14 cellular contexts compared by ENCODE assay signal in genomic region chr6:139965393-139965792, GRCh38.
DNase-seq lines count a peak whose midpoint lies in the region; ATAC-seq and TF ChIP-seq lines count a peak whose summit lies in the region.
"Had no signal": no experiment of that assay in that cellular context is flagged by ENCODE, and none has a peak within 500 bp of the region (broad histone marks: within the 10 kb centered on the region; RNA-seq: fewer than 3 reads in every experiment).

No MANE protein-coding gene starts in this region.

- no peak overlapping the region for H3K14ac ChIP-seq in mesenchymal stem cell (ENCODE audit: low read length in 2 of 2)

- TF ChIP-seq CTCF in GM23338 (conservative IDR thresholded peaks at IDR 0.05; ENCODE audit: low read depth in 2 of 2) (no peak), GM10248 (IDR thresholded peaks at IDR 0.05; ENCODE audit: control extremely low read depth, extremely low read depth, low read depth, missing control alignments) (no peak), RWPE1 (conservative IDR thresholded peaks at IDR 0.05; ENCODE audit: low read depth) (no peak), PC-3 (conservative IDR thresholded peaks at IDR 0.05; ENCODE audit: low read depth, low read length) (no peak)

- no peak overlapping the region for H3K4me3 Mint-ChIP-seq in GM23338
- H3K4me3 Mint-ChIP-seq: activated naive CD8-positive, alpha-beta T cell; H9; natural killer cell treated with Interleukin-12 subunit alpha and Interleukin-12 subunit beta and Interleukin-15 and Interleukin-18, amount 100 ng/mL, for 72 hours had no signal

- no peak overlapping the region for H4K8ac ChIP-seq in mesenchymal stem cell (ENCODE audit: low read length)

- H2AFZ ChIP-seq in GM23338 = no peak overlapping the region
- H2AFZ ChIP-seq in mesenchymal stem cell (ENCODE audit: low read depth, low read length) = no peak overlapping the region
- H2AFZ ChIP-seq in PC-3 (ENCODE audit: low read length) = no peak overlapping the region

- H2AK5ac ChIP-seq in mesenchymal stem cell (ENCODE audit: low read length, severe bottlenecking) = no peak overlapping the region

- no peak overlapping the region for H3K23ac ChIP-seq in mesenchymal stem cell (ENCODE audit: low read length in 2 of 2)

- no peaks in the 10 kb centered on the region for H3F3A ChIP-seq in GM23338 (replicated peaks; ENCODE audit: low read depth)
- H3F3A ChIP-seq in PC-3 (ENCODE audit: low read length, unreplicated experiment) = no peaks in the 10 kb centered on the region

- H3K9me3 Mint-ChIP-seq in GM23338 = no peaks in the 10 kb centered on the region
- H3K9me3 Mint-ChIP-seq: H9; natural killer cell treated with Interleukin-12 subunit alpha and Interleukin-12 subunit beta and Interleukin-15 and Interleukin-18, amount 100 ng/mL, for 72 hours had no signal

- H3K36me3 ChIP-seq in GM23338 (ENCODE audit: insufficient read depth) (no peaks in the 10 kb centered on the region), mesenchymal stem cell (ENCODE audit: control insufficient read depth in 1 of 2, insufficient read depth in 2 of 2, low read depth in 1 of 2, low read length in 2 of 2) (no peaks in the 10 kb centered on the region), PC-3 (ENCODE audit: low read depth, low read length) (no peaks in the 10 kb centered on the region)
- H3K36me3 ChIP-seq: BE2C, colonic mucosa had no signal

- CTCF ChIA-PET in GM10248 (lab: Yijun Ruan, JAX) (interaction anchor here (1.3 kb wide), 1 partner anchor 14 kb away, joined by 3 read pairs; no protein-coding TSS in a partner anchor), RWPE1 (lab: Yijun Ruan, JAX) (no interaction called here), PC-3 (lab: Charles Lee) (no interaction called here)

- H2BK12ac ChIP-seq in mesenchymal stem cell (ENCODE audit: low read length in 2 of 2) = no peak overlapping the region

- no peaks in the 10 kb centered on the region for H3K27me3 Mint-ChIP-seq in GM23338 (ENCODE audit: insufficient read depth, low read depth, poor library complexity)
- H3K27me3 Mint-ChIP-seq: activated naive CD8-positive, alpha-beta T cell had no signal

- BruUV-seq in PC-3 (replicated peaks; lab: Mats Ljungman, UMichigan) = no TSS peak

- H3K4ac ChIP-seq in mesenchymal stem cell (ENCODE audit: low read depth in 1 of 2, low read length in 2 of 2) = no peak overlapping the region

- H3K4me1 ChIP-seq in GM23338 (ENCODE audit: insufficient read depth) (peaks cover 16% of the 10 kb centered on the region; the same call in 1 of the 2 replicates), mesenchymal stem cell (ENCODE audit: control insufficient read depth, insufficient read depth, low read depth, low read length) (no peaks in the 10 kb centered on the region), PC-3 (ENCODE audit: insufficient read depth, low read length) (peaks cover 6% of the 10 kb centered on the region)
- H3K4me1 ChIP-seq: colonic mucosa had no signal

- peak; percentile 27 for DNase-seq in GM23338 (ENCODE audit: low spot score)
- DNase-seq in NCI-H748 treated with DMSO at 0.1 percent for 48 hours (lab: John Stamatoyannopoulos, UW) = peak; percentile 46
- DNase-seq in fibroblast of gingiva (ENCODE audit: low read depth) = peak; percentile 49
- peak; percentile 53 for DNase-seq in mesenchymal stem cell
- no peak for DNase-seq in GM10248 (ENCODE audit: extremely low spot score)
- DNase-seq in RWPE1 (ENCODE audit: low spot score) = no peak
- no peak for DNase-seq in PC-3
- DNase-seq: BE2C, colonic mucosa, H9 had no signal

- H4K91ac ChIP-seq in mesenchymal stem cell (ENCODE audit: low read length) = no peak overlapping the region

- no peak for ATAC-seq in GM23338
- ATAC-seq in GM18868 (IDR thresholded peaks at IDR 0.05; ENCODE audit: unreplicated experiment) = no peak
- ATAC-seq in PC-3 = no peak
- ATAC-seq: natural killer cell treated with Interleukin-12 subunit alpha and Interleukin-12 subunit beta and Interleukin-15 and Interleukin-18, amount 100 ng/mL, for 72 hours had no signal

- no peak overlapping the region for H3K9ac ChIP-seq in mesenchymal stem cell (ENCODE audit: low read length)
- no peak overlapping the region for H3K9ac ChIP-seq in PC-3 (ENCODE audit: low read length)

- H3K9me3 ChIP-seq in mesenchymal stem cell (ENCODE audit: control insufficient read depth, low read length) (no peaks in the 10 kb centered on the region), PC-3 (ENCODE audit: low read length) (no peaks in the 10 kb centered on the region)
- H3K9me3 ChIP-seq: BE2C, colonic mucosa had no signal

- no peaks in the 10 kb centered on the region for H3K79me1 ChIP-seq in mesenchymal stem cell (replicated peaks; ENCODE audit: low read length, poor library complexity, severe bottlenecking)

- H3K9me2 ChIP-seq in GM23338 (ENCODE audit: insufficient read depth) = no peaks in the 10 kb centered on the region
- H3K9me2 ChIP-seq in PC-3 (replicated peaks; ENCODE audit: low read length) = no peaks in the 10 kb centered on the region

- peaks cover 17% of the 10 kb centered on the region; the same call in 2 of the 3 replicates for H3K4me1 Mint-ChIP-seq in GM23338

- H3K4me2 ChIP-seq in GM23338 (no peak overlapping the region), mesenchymal stem cell (ENCODE audit: low read length, poor library complexity, severe bottlenecking) (no peak overlapping the region), PC-3 (ENCODE audit: low read length) (no peak overlapping the region)

- POLR2A ChIA-PET in GM10248 (lab: Yijun Ruan, JAX) (no interaction called here), RWPE1 (lab: Yijun Ruan, JAX; ENCODE audit: low non-redundant PET) (no interaction called here), PC-3 (lab: Charles Lee; ENCODE audit: unreplicated experiment) (no interaction called here)

- no peak overlapping the region for H2BK120ac ChIP-seq in mesenchymal stem cell (ENCODE audit: low read depth, low read length)

- no peaks in the 10 kb centered on the region for H3K27me3 ChIP-seq in GM23338 (ENCODE audit: insufficient read depth)
- H3K27me3 ChIP-seq in mesenchymal stem cell (ENCODE audit: control insufficient read depth in 1 of 2, insufficient read depth in 1 of 2, low read length in 2 of 2) = no peaks in the 10 kb centered on the region
- H3K27me3 ChIP-seq in PC-3 (ENCODE audit: low read length) = no peaks in the 10 kb centered on the region
- H3K27me3 ChIP-seq: BE2C, colonic mucosa had no signal

- no peak overlapping the region for H3K27ac Mint-ChIP-seq in GM23338
- H3K27ac Mint-ChIP-seq: activated naive CD8-positive, alpha-beta T cell; natural killer cell treated with Interleukin-12 subunit alpha and Interleukin-12 subunit beta and Interleukin-15 and Interleukin-18, amount 100 ng/mL, for 72 hours had no signal

- H3K4me3 ChIP-seq in GM23338 (no peak overlapping the region), mesenchymal stem cell (ENCODE audit: insufficient read depth in 1 of 2, low read depth in 1 of 2, low read length in 2 of 2) (no peak overlapping the region), PC-3 (ENCODE audit: low read length) (no peak overlapping the region)
- H3K4me3 ChIP-seq: colonic mucosa, skin epidermis had no signal

- no peaks in the 10 kb centered on the region for H4K20me1 ChIP-seq in GM23338 (replicated peaks; ENCODE audit: insufficient read depth)
- H4K20me1 ChIP-seq in PC-3 (ENCODE audit: low read length) = no peaks in the 10 kb centered on the region

- no peak overlapping the region for H2BK15ac ChIP-seq in mesenchymal stem cell (ENCODE audit: low read depth, poor library complexity, severe bottlenecking)

- intact Hi-C loops in PC-3 (cut with micrococcal nuclease) = no loop called here

- no peak overlapping the region for H2BK5ac ChIP-seq in mesenchymal stem cell (ENCODE audit: low read depth, low read length, poor library complexity, severe bottlenecking)

- H3K27ac ChIP-seq in GM23338 (ENCODE audit: low read depth) (no peak overlapping the region), mesenchymal stem cell (ENCODE audit: low read length, poor library complexity, severe bottlenecking) (no peak overlapping the region), RWPE1 (no peak overlapping the region), PC-3 (ENCODE audit: low read length) (no peak overlapping the region)
- H3K27ac ChIP-seq: colonic mucosa, skin epidermis had no signal

- H3K79me2 ChIP-seq in GM23338 (replicated peaks; ENCODE audit: insufficient read depth) (no peaks in the 10 kb centered on the region), PC-3 (ENCODE audit: low read length) (no peaks in the 10 kb centered on the region)

- 0 out of 3 replicates have a peak, but pooled peaks cover 3% of the 10 kb centered on the region for H3K36me3 Mint-ChIP-seq in GM23338 (ENCODE audit: low read depth)
- H3K36me3 Mint-ChIP-seq: activated naive CD8-positive, alpha-beta T cell; natural killer cell treated with Interleukin-12 subunit alpha and Interleukin-12 subunit beta and Interleukin-15 and Interleukin-18, amount 100 ng/mL, for 72 hours had no signal

- no peak overlapping the region for H3K18ac ChIP-seq in mesenchymal stem cell (ENCODE audit: low read depth in 1 of 2, low read length in 2 of 2)

TF ChIP-seq in GM23338, 12 proteins besides CTCF, POLR2A, EP300 and RAD21 (continues in another document):
- TF ChIP-seq REST (IDR thresholded peaks at IDR 0.05; ENCODE audit: unreplicated experiment) = no peak
- no peak for TF ChIP-seq EZH2phosphoT487 (IDR thresholded peaks at IDR 0.05; ENCODE audit: unreplicated experiment)
- no peak for TF ChIP-seq ZNF114 (CRISPR knock-in tag; IDR thresholded peaks at IDR 0.05)
- no peak for TF ChIP-seq JUNB (IDR thresholded peaks at IDR 0.05; ENCODE audit: unreplicated experiment)

Comparison
In these comparisons a context has a peak if more than half of its experiments do, and no peak if none do; other contexts are left out.
1. DNase-seq: peak in GM23338 (single experiment), NCI-H748 treated with DMSO at 0.1 percent for 48 hours (single experiment), fibroblast of gingiva (single experiment) and mesenchymal stem cell (single experiment); none in GM10248 (single experiment), RWPE1 (single experiment) and PC-3 (single experiment).